28 cellular contexts compared by ENCODE assay signal in genomic region chr5:92713361-92713875, GRCh38.
"Had no signal": no experiment of that assay in that cellular context is flagged by ENCODE, and none has a peak within 500 bp of the region (broad histone marks: within the 10 kb centered on the region; RNA-seq: fewer than 3 reads in every experiment).

No MANE protein-coding gene starts in this region.

- H3K79me2 ChIP-seq: hepatocyte had no signal

- H3K9me3 Mint-ChIP-seq: activated T-cell treated with anti-CD3 and anti-CD28 coated beads, Interleukin-2, amount 50 U/mL, for 72 hours; T-helper 2 cell treated with Interferon-gamma antibody and Interleukin-4, amounts not matched to agents 5 μg/mL and 100 μg/mL, for 36 hours; type B pancreatic cell had no signal

- H3K27me3 Mint-ChIP-seq: activated CD4-positive, alpha-beta T cell treated with anti-CD3 and anti-CD28 coated beads for 36 hours; central memory CD8-positive, alpha-beta T cell; naive thymus-derived CD8-positive, alpha-beta T cell; progenitor cell of endocrine pancreas; stimulated activated memory B cell treated with anti-CD40 and anti-IgM and Interleukin-4, amounts not matched to agents 10 μg/mL and 1 μg/mL and 100 μg/mL, for 72 hours; stimulated activated naive CD8-positive, alpha-beta T cell treated with anti-CD3 and anti-CD28 coated beads, Interleukin-15, amount 100 ng/mL, for 72 hours; type B pancreatic cell had no signal

- H3K4me3 Mint-ChIP-seq: activated CD4-positive, alpha-beta T cell treated with anti-CD3 and anti-CD28 coated beads for 36 hours; activated T-cell treated with anti-CD3 and anti-CD28 coated beads, Interleukin-2, amount 50 U/mL, for 72 hours; central memory CD8-positive, alpha-beta T cell; naive thymus-derived CD8-positive, alpha-beta T cell; stimulated activated memory B cell treated with anti-CD40 and anti-IgM and Interleukin-4, amounts not matched to agents 10 μg/mL and 1 μg/mL and 100 μg/mL, for 72 hours; stimulated activated naive CD8-positive, alpha-beta T cell treated with anti-CD3 and anti-CD28 coated beads, Interleukin-15, amount 100 ng/mL, for 72 hours; T-helper 2 cell treated with Interferon-gamma antibody and Interleukin-4, amounts not matched to agents 5 μg/mL and 100 μg/mL, for 36 hours; type B pancreatic cell had no signal

- H3K27ac Mint-ChIP-seq: activated CD4-positive, alpha-beta T cell treated with anti-CD3 and anti-CD28 coated beads for 36 hours; activated naive CD4-positive, alpha-beta T cell treated with anti-CD3 and anti-CD28 coated beads, Interleukin-2, amount 50 U/mL, for 72 hours; activated T-cell treated with anti-CD3 and anti-CD28 coated beads, Interleukin-2, amount 50 U/mL, for 72 hours; naive thymus-derived CD8-positive, alpha-beta T cell; progenitor cell of endocrine pancreas; stimulated activated memory B cell treated with anti-CD40 and anti-IgM and Interleukin-4, amounts not matched to agents 10 μg/mL and 1 μg/mL and 100 μg/mL, for 72 hours; stimulated activated naive CD8-positive, alpha-beta T cell treated with anti-CD3 and anti-CD28 coated beads, Interleukin-15, amount 100 ng/mL, for 72 hours; T-helper 2 cell treated with Interferon-gamma antibody and Interleukin-4, amounts not matched to agents 5 μg/mL and 100 μg/mL, for 36 hours; type B pancreatic cell had no signal

- H3K9me3 ChIP-seq: gastroesophageal sphincter, uterus had no signal

- H3K36me3 Mint-ChIP-seq: activated naive CD4-positive, alpha-beta T cell treated with anti-CD3 and anti-CD28 coated beads, Interleukin-2, amount 50 U/mL, for 72 hours; naive thymus-derived CD8-positive, alpha-beta T cell; stimulated activated memory B cell treated with anti-CD40 and anti-IgM and Interleukin-4, amounts not matched to agents 10 μg/mL and 1 μg/mL and 100 μg/mL, for 72 hours; type B pancreatic cell had no signal

- DNase-seq: activated CD4-positive, alpha-beta T cell treated with anti-CD3 and anti-CD28 coated beads for 36 hours; activated CD4-positive, alpha-beta T cell treated with anti-CD3 and anti-CD28 coated beads, Interleukin-2, amount 50 U/mL, for 4 hours; activated CD4-positive, CD25-positive, alpha-beta regulatory T cell; activated naive CD4-positive, alpha-beta T cell; activated T-cell treated with anti-CD3 and anti-CD28 coated beads for 4 hours; activated T-cell treated with anti-CD3 and anti-CD28 coated beads, Interleukin-2, amount 50 U/mL, for 72 hours; anterior cingulate cortex; effector memory CD4-positive, alpha-beta T cell; islet precursor cell; naive thymus-derived CD8-positive, alpha-beta T cell; stimulated activated CD4-positive, alpha-beta T cell treated with anti-CD3 and anti-CD28 coated beads, Interleukin-1b, Interleukin-23, amount 100 ng/mL, for 48 hours; stimulated activated CD4-positive, alpha-beta T cell treated with anti-CD3 and anti-CD28 coated beads, Interleukin-4, amount 100 ng/mL, for 4 hours; stimulated activated CD8-positive, alpha-beta memory T cell treated with anti-CD3 and anti-CD28 coated beads, Interleukin-4, amount 100 ng/mL, for 48 hours; stimulated activated naive CD8-positive, alpha-beta T cell treated with anti-CD3 and anti-CD28 coated beads, Interleukin-15, amount 100 ng/mL, for 72 hours; substantia nigra; T-helper 1 cell; uterus had no signal

- H2AFZ ChIP-seq: hepatocyte had no signal

- H3K27me3 ChIP-seq: gastroesophageal sphincter, hepatocyte, uterus had no signal

- H3K4me3 ChIP-seq: gastroesophageal sphincter, hepatocyte, smooth muscle cell, uterus had no signal

- H3K4me1 ChIP-seq: gastroesophageal sphincter, uterus had no signal

- H3K36me3 ChIP-seq: gastroesophageal sphincter, uterus had no signal

- H3K4me1 Mint-ChIP-seq: activated CD4-positive, alpha-beta T cell treated with anti-CD3 and anti-CD28 coated beads for 36 hours; central memory CD8-positive, alpha-beta T cell; naive thymus-derived CD8-positive, alpha-beta T cell; stimulated activated memory B cell treated with anti-CD40 and anti-IgM and Interleukin-4, amounts not matched to agents 10 μg/mL and 1 μg/mL and 100 μg/mL, for 72 hours; stimulated activated naive CD8-positive, alpha-beta T cell treated with anti-CD3 and anti-CD28 coated beads, Interleukin-15, amount 100 ng/mL, for 72 hours had no signal

- H3K4me2 ChIP-seq: hepatocyte, smooth muscle cell had no signal

- FAIRE-seq: bronchial epithelial cell, colon had no signal

- ATAC-seq: activated CD4-positive, alpha-beta T cell treated with anti-CD3 and anti-CD28 coated beads for 36 hours; activated naive CD4-positive, alpha-beta T cell treated with anti-CD3 and anti-CD28 coated beads, Interleukin-2, amount 50 U/mL, for 72 hours; activated T-cell treated with anti-CD3 and anti-CD28 coated beads, Interleukin-2, amount 50 U/mL, for 72 hours; gastroesophageal sphincter; naive thymus-derived CD8-positive, alpha-beta T cell; stimulated activated memory B cell treated with anti-CD40 and anti-IgM and Interleukin-4, amounts not matched to agents 10 μg/mL and 1 μg/mL and 100 μg/mL, for 72 hours; stimulated activated naive CD8-positive, alpha-beta T cell treated with anti-CD3 and anti-CD28 coated beads, Interleukin-15, amount 100 ng/mL, for 72 hours had no signal

- H3K27ac ChIP-seq: gastroesophageal sphincter, hepatocyte, uterus had no signal
